ENCODE assay signal across 9 cellular contexts in genomic region chr20:1212607-1213396, GRCh38. TPM values are rescaled to one million over a fixed set of nuclear protein-coding genes. Genes with fewer than 3 reads are reported as not detected.
DNase-seq lines count a peak whose midpoint lies in the region; ATAC-seq and TF ChIP-seq lines count a peak whose summit lies in the region.
"Had no signal": no experiment of that assay in that cellular context is flagged by ENCODE, and none has a peak within 500 bp of the region (broad histone marks: within the 10 kb centered on the region; RNA-seq: fewer than 3 reads in every experiment).

No MANE protein-coding gene starts in this region.

- peak overlapping the region in 1 of 6 donors; percentile 24 for H3K27ac Mint-ChIP-seq in naive B cell
- no peak overlapping the region for H3K27ac Mint-ChIP-seq in stimulated activated memory B cell treated with anti-CD40 and anti-IgM and Interleukin-4, amounts not matched to agents 10 μg/mL and 1 μg/mL and 100 μg/mL, for 72 hours

- H3K9me3 ChIP-seq in OCI-LY7 (ENCODE audit: low read length), result no peaks in the 10 kb centered on the region

- peak overlapping the region in 1 of 8 donors; percentile 13 for H3K4me3 Mint-ChIP-seq in naive B cell
- H3K4me3 Mint-ChIP-seq in stimulated activated memory B cell treated with anti-CD40 and anti-IgM and Interleukin-4, amounts not matched to agents 10 μg/mL and 1 μg/mL and 100 μg/mL, for 72 hours, result no peak overlapping the region

- H3K4me1 ChIP-seq in OCI-LY7 (ENCODE audit: insufficient read depth, low read length, poor library complexity, severe bottlenecking), result no peaks in the 10 kb centered on the region

- BruUV-seq in OCI-LY7 (replicated peaks; lab: Mats Ljungman, UMichigan), result no TSS peak

- H3K9me3 Mint-ChIP-seq in naive B cell, result no peaks in the 10 kb centered on the region
- no peaks in the 10 kb centered on the region for H3K9me3 Mint-ChIP-seq in stimulated activated memory B cell treated with anti-CD40 and anti-IgM and Interleukin-4, amounts not matched to agents 10 μg/mL and 1 μg/mL and 100 μg/mL, for 72 hours

- CTCF ChIA-PET in OCI-LY7 (lab: Charles Lee; ENCODE audit: unreplicated experiment), result no interaction called here

- H3K36me3 Mint-ChIP-seq in naive B cell, result no peaks in the 10 kb centered on the region
- H3K36me3 Mint-ChIP-seq in stimulated activated memory B cell treated with anti-CD40 and anti-IgM and Interleukin-4, amounts not matched to agents 10 μg/mL and 1 μg/mL and 100 μg/mL, for 72 hours, result no peaks in the 10 kb centered on the region

- TF ChIP-seq CTCF in GM12865 (IDR thresholded peaks at IDR 0.05; ENCODE audit: insufficient read depth, low read depth, low read length, missing control alignments) (peak; percentile 68), OCI-LY7 (conservative IDR thresholded peaks at IDR 0.05; ENCODE audit: low read length) (peak; percentile 83)

- peaks cover 0 to 6% (median 0%) of the 10 kb centered on the region in 3 donors for H3K4me1 Mint-ChIP-seq in naive B cell
- peaks cover 5% of the 10 kb centered on the region for H3K4me1 Mint-ChIP-seq in stimulated activated memory B cell treated with anti-CD40 and anti-IgM and Interleukin-4, amounts not matched to agents 10 μg/mL and 1 μg/mL and 100 μg/mL, for 72 hours

- ATAC-seq in esophagus mucosa (peak; percentile 89), naive B cell (ENCODE audit: low read depth in 2 of 2) (peak; percentile 81 to 85), HG02571 (IDR thresholded peaks at IDR 0.05; ENCODE audit: unreplicated experiment) (no peak)
- peak; percentile 78 for ATAC-seq in stimulated activated memory B cell treated with anti-CD40 and anti-IgM and Interleukin-4, amounts not matched to agents 10 μg/mL and 1 μg/mL and 100 μg/mL, for 72 hours

- no peak overlapping the region for H3K27ac ChIP-seq in OCI-LY7 (ENCODE audit: low read depth, low read length, poor library complexity, severe bottlenecking)

- H4K20me1 ChIP-seq in OCI-LY7 (ENCODE audit: insufficient read depth, low read length), result no peaks in the 10 kb centered on the region

- no peaks in the 10 kb centered on the region for H3K36me3 ChIP-seq in OCI-LY7 (ENCODE audit: insufficient read depth, low read length)

- H3K4me3 ChIP-seq in GM12865 (ENCODE audit: low read depth, low read length) (no peak overlapping the region), OCI-LY7 (ENCODE audit: low read depth, low read length, poor library complexity, severe bottlenecking) (no peak overlapping the region)

- peaks cover 33 to 78% (median 58%) of the 10 kb centered on the region in 3 donors for H3K27me3 Mint-ChIP-seq in naive B cell
- peaks cover 67% of the 10 kb centered on the region for H3K27me3 Mint-ChIP-seq in stimulated activated memory B cell treated with anti-CD40 and anti-IgM and Interleukin-4, amounts not matched to agents 10 μg/mL and 1 μg/mL and 100 μg/mL, for 72 hours

- H3K79me2 ChIP-seq in OCI-LY7 (ENCODE audit: insufficient read depth, low read depth, low read length), result no peaks in the 10 kb centered on the region

- no peak overlapping the region for H3K4me2 ChIP-seq in OCI-LY7 (ENCODE audit: low read length)

- peak overlapping the region; percentile 28; the same call in 1 of the 2 replicates for H2AFZ ChIP-seq in OCI-LY7 (ENCODE audit: low read length)

- DNase-seq in GM12865 (ENCODE audit: low read depth) (peak; percentile 64), HS-5 (ENCODE audit: low read depth) (peak; percentile 23), OCI-LY7 (ENCODE audit: low spot score) (peak; percentile 56), activated T-cell treated with anti-CD3 and anti-CD28 coated beads for 24 hours (ENCODE audit: low read depth) (peak; percentile 59), naive B cell (peak; percentile 41)

- intact Hi-C loops in OCI-LY7 (cut with micrococcal nuclease; ENCODE audit: unreplicated experiment), result loop anchor here (10.0 kb wide), 3 partner anchors 128 to 398 kb away; no protein-coding TSS in a partner anchor

- H3K9me2 ChIP-seq in OCI-LY7 (ENCODE audit: insufficient read depth, low read length), result no peaks in the 10 kb centered on the region

- POLR2A ChIA-PET in OCI-LY7 (lab: Charles Lee), result no interaction called here

RNA-seq across cellular contexts. Expression of gene C20orf202, which starts 9.5 kb away (rescaled TPM):
- not detected in 2 replicates for total RNA-seq in OCI-LY7 (2014; rRNA removed; shearing (Covaris generic))
- total RNA-seq in OCI-LY7 (2022) (not detected in 2 replicates), esophagus mucosa (0.24 TPM)
- polyA plus RNA-seq in naive B cell (ENCODE audit: low read depth in 6 of 6), result under 1 TPM in 1 of 6 donors, not detected in 5; 0.41 TPM
- total RNA-seq: mononuclear cell had no signal

RNA-seq across cellular contexts. Expression of gene RAD21L1, which starts 13.0 kb away (rescaled TPM):
- not detected in 2 replicates for total RNA-seq in OCI-LY7 (2014; rRNA removed; shearing (Covaris generic))
- total RNA-seq in OCI-LY7 (2022), result not detected in 2 replicates
- total RNA-seq in esophagus mucosa, result not detected
- not detected for polyA plus RNA-seq in naive B cell (ENCODE audit: low read depth in 6 of 6)

RNA-seq across cellular contexts. Expression of gene TMEM74B, which starts 28.0 kb away (rescaled TPM):
- total RNA-seq in OCI-LY7 (2014; rRNA removed; shearing (Covaris generic)), result not detected in 2 replicates
- total RNA-seq in OCI-LY7 (2022) (not detected in 2 replicates), esophagus mucosa (1.4 TPM)
- not detected for polyA plus RNA-seq in naive B cell (ENCODE audit: low read depth in 6 of 6)
- total RNA-seq: mononuclear cell had no signal

RNA-seq across cellular contexts. Expression of gene SNPH, which starts 53.3 kb away (rescaled TPM):
- total RNA-seq in OCI-LY7 (2014; rRNA removed; shearing (Covaris generic)), result 0.10 TPM in 1 of 2 replicates, not detected in the other
- total RNA-seq in OCI-LY7 (2022) (not detected in 2 replicates), esophagus mucosa (0.64 TPM)
- polyA plus RNA-seq in naive B cell (ENCODE audit: low read depth in 6 of 6), result under 1 TPM in 5 of 6 donors, not detected in 1; 0.31 to 0.37 (median 0.35) TPM
